3 cellular contexts compared by ENCODE assay signal in the genomic region with DNA sequence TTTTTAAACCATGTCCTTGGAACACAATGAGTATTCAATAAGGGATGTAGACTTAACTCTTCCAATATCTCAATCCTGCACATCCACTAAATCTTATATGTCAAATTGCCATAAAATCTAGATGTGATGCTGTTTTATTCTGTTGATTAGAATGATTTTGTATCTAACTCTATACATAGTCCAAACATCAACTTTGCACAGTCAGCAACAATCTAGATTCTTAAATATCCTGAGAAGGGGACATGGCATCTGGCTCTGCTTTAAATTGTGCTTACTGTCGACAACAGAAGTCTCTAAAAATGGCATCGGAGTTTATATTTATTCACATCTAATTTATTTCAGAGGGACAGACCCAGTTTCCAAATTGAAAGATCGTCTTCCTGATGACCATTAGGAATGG.
TF ChIP-seq lines count a peak whose summit lies in the region.

No MANE protein-coding gene starts in this region.

TF ChIP-seq in HepG2, 621 proteins besides CTCF, POLR2A, EP300 and RAD21:
- TF ChIP-seq POLR2G (IDR thresholded peaks at IDR 0.05; ENCODE audit: low read depth, low read length) (no peak), MAFK (conservative IDR thresholded peaks at IDR 0.05 in 1 of 2, IDR thresholded peaks at IDR 0.05 in 1 of 2; ENCODE audit: low read length in 2 of 2) (peak; percentile 70 to 86), ZNF275 (CRISPR knock-in tag; IDR thresholded peaks at IDR 0.05; ENCODE audit: borderline replicate concordance) (no peak), ZMAT5 (CRISPR knock-in tag; IDR thresholded peaks at IDR 0.05; ENCODE audit: borderline replicate concordance, low read depth) (no peak), ZNF672 (CRISPR knock-in tag; IDR thresholded peaks at IDR 0.05) (no peak), CBX5 (CRISPR knock-in tag; IDR thresholded peaks at IDR 0.05; ENCODE audit: borderline replicate concordance) (no peak), MAFF (IDR thresholded peaks at IDR 0.05; ENCODE audit: low read depth, low read length) (peak; percentile 76)

TF ChIP-seq in IMR-90, 13 proteins besides CTCF, POLR2A, EP300 and RAD21:
- TF ChIP-seq MAZ (IDR thresholded peaks at IDR 0.05; ENCODE audit: borderline replicate concordance, low read depth, low read length) (no peak), MAFK (IDR thresholded peaks at IDR 0.05; ENCODE audit: low read depth, low read length) (peak; percentile 80), RFX5 (IDR thresholded peaks at IDR 0.05; ENCODE audit: low read depth, low read length) (no peak), USF2 (IDR thresholded peaks at IDR 0.05; ENCODE audit: low read depth, low read length) (no peak), RCOR1 (IDR thresholded peaks at IDR 0.05; ENCODE audit: insufficient replicate concordance, low read length) (no peak), NFE2L2 (IDR thresholded peaks at IDR 0.05; ENCODE audit: low read depth, low read length) (no peak), MXI1 (IDR thresholded peaks at IDR 0.05; ENCODE audit: borderline replicate concordance, low read depth, low read length) (no peak), SMC3 (IDR thresholded peaks at IDR 0.05; ENCODE audit: low read depth, low read length) (no peak)

TF ChIP-seq in K562, 482 proteins besides CTCF, POLR2A, EP300 and RAD21:
- TF ChIP-seq FOXP1 (CRISPR knock-in tag; IDR thresholded peaks at IDR 0.05) (no peak), TGIF2 (CRISPR knock-in tag; IDR thresholded peaks at IDR 0.05) (no peak), MAFG (tag; conservative IDR thresholded peaks at IDR 0.05) (peak; percentile 37; the same call in 1 of the 2 replicates), MAFF (IDR thresholded peaks at IDR 0.05; ENCODE audit: low read length) (peak; percentile 36; the same call in 1 of the 2 replicates), MAFK (IDR thresholded peaks at IDR 0.05; ENCODE audit: low read length) (peak; percentile 42; the same call in 1 of the 2 replicates), PHB (CRISPR knock-in tag; IDR thresholded peaks at IDR 0.05) (no peak), C11orf30 (IDR thresholded peaks at IDR 0.05; ENCODE audit: low read depth) (peak; percentile 14; the same call in 1 of the 2 replicates), ZNF316 (IDR thresholded peaks at IDR 0.05) (peak; percentile 41; the same call in 1 of the 2 replicates)
